In genomic region chr3:193997228-193998192, GRCh38 we compare ENCODE assay signal across 15 cellular contexts.
DNase-seq lines count a peak whose midpoint lies in the region; ATAC-seq and TF ChIP-seq lines count a peak whose summit lies in the region.
"Had no signal": no experiment of that assay in that cellular context is flagged by ENCODE, and none has a peak within 500 bp of the region (broad histone marks: within the 10 kb centered on the region; RNA-seq: fewer than 3 reads in every experiment).

No MANE protein-coding gene starts in this region.

- peak; percentile 85 for DNase-seq in DMS79 (lab: John Stamatoyannopoulos, UW)
- no peak for DNase-seq in PC-3
- DNase-seq in left cardiac atrium: no peak
- no peak for DNase-seq in SKM-1 (lab: John Stamatoyannopoulos, UW; ENCODE audit: unreplicated experiment)
- no peak for DNase-seq in Ammon's horn (ENCODE audit: low spot score)
- no peak for DNase-seq in G401 (ENCODE audit: low spot score)
- DNase-seq: activated CD8-positive, alpha-beta T cell treated with anti-CD3 and anti-CD28 coated beads, Interleukin-2, amount 10 ng/mL, durations not matched to agents 7 days and 5 days; activated naive CD4-positive, alpha-beta T cell treated with anti-CD3 and anti-CD28 coated beads, Interleukin-2, amount 50 U/mL, for 16 hours; HFFc6; stimulated activated CD4-positive, alpha-beta T cell treated with anti-CD3 and anti-CD28 coated beads, Interleukin-12 subunit alpha, Interleukin-12 subunit beta, amount 100 ng/mL, for 4 hours had no signal

- H3K27ac Mint-ChIP-seq in stimulated activated memory B cell treated with anti-CD40 and anti-IgM and Interleukin-4, amounts not matched to agents 10 μg/mL and 1 μg/mL and 100 μg/mL, for 72 hours: no peak overlapping the region
- H3K27ac Mint-ChIP-seq: activated CD8-positive, alpha-beta T cell treated with anti-CD3 and anti-CD28 coated beads, Interleukin-2, amount 10 ng/mL, durations not matched to agents 7 days and 5 days; HFFc6; IgD-negative memory B cell; natural killer cell treated with Interleukin-12 subunit alpha and Interleukin-12 subunit beta and Interleukin-15 and Interleukin-18, amount 100 ng/mL, for 72 hours; T-helper 1 cell treated with Interleukin-12 subunit alpha and Interleukin-12 subunit beta and Interleukin-4 antibody, amounts not matched to agents 30 μg/mL and 1 μg/mL, for 36 hours had no signal

- H3K36me3 ChIP-seq in PC-3 (ENCODE audit: low read depth, low read length) (no peaks in the 10 kb centered on the region), skeletal muscle satellite cell (ENCODE audit: insufficient read depth, low read length) (no peaks in the 10 kb centered on the region)

- H3K27me3 Mint-ChIP-seq in stimulated activated memory B cell treated with anti-CD40 and anti-IgM and Interleukin-4, amounts not matched to agents 10 μg/mL and 1 μg/mL and 100 μg/mL, for 72 hours: peaks cover 37% of the 10 kb centered on the region

- H4K20me1 ChIP-seq in PC-3 (ENCODE audit: low read length): no peaks in the 10 kb centered on the region

- POLR2A ChIA-PET in PC-3 (lab: Charles Lee; ENCODE audit: unreplicated experiment): no interaction called here

- no peaks in the 10 kb centered on the region for H3K9me3 Mint-ChIP-seq in stimulated activated memory B cell treated with anti-CD40 and anti-IgM and Interleukin-4, amounts not matched to agents 10 μg/mL and 1 μg/mL and 100 μg/mL, for 72 hours
- H3K9me3 Mint-ChIP-seq: HFFc6; IgD-negative memory B cell; natural killer cell treated with Interleukin-12 subunit alpha and Interleukin-12 subunit beta and Interleukin-15 and Interleukin-18, amount 100 ng/mL, for 72 hours; T-helper 1 cell treated with Interleukin-12 subunit alpha and Interleukin-12 subunit beta and Interleukin-4 antibody, amounts not matched to agents 30 μg/mL and 1 μg/mL, for 36 hours had no signal

- H3K9me3 ChIP-seq in PC-3 (ENCODE audit: low read length) (no peaks in the 10 kb centered on the region), skeletal muscle satellite cell (replicated peaks; ENCODE audit: low read length) (no peaks in the 10 kb centered on the region)

- peak; percentile 59 for ATAC-seq in PC-3
- ATAC-seq in left cardiac atrium: peak; percentile 71
- ATAC-seq in stimulated activated memory B cell treated with anti-CD40 and anti-IgM and Interleukin-4, amounts not matched to agents 10 μg/mL and 1 μg/mL and 100 μg/mL, for 72 hours: no peak
- ATAC-seq: activated CD8-positive, alpha-beta T cell treated with anti-CD3 and anti-CD28 coated beads, Interleukin-2, amount 10 ng/mL, durations not matched to agents 7 days and 5 days had no signal

- H3K4me3 ChIP-seq in PC-3 (ENCODE audit: low read length) (no peak overlapping the region), skeletal muscle satellite cell (ENCODE audit: low read length) (no peak overlapping the region)

- H3K9ac ChIP-seq in PC-3 (ENCODE audit: low read length): no peak overlapping the region
- no peak overlapping the region for H3K9ac ChIP-seq in skeletal muscle satellite cell (ENCODE audit: low read depth, low read length)

- H3K4me2 ChIP-seq in PC-3 (ENCODE audit: low read length) (no peak overlapping the region), skeletal muscle satellite cell (ENCODE audit: low read length) (peak overlapping the region; percentile 30)

- H2AFZ ChIP-seq in PC-3 (ENCODE audit: low read length): no peak overlapping the region

- no peaks in the 10 kb centered on the region for H3F3A ChIP-seq in PC-3 (ENCODE audit: low read length, unreplicated experiment)

- in situ Hi-C loops in G401 (cut with HindIII; ENCODE audit: low sequenced_read_pairs): no loop called here

- peaks cover 9% of the 10 kb centered on the region for H3K4me1 Mint-ChIP-seq in stimulated activated memory B cell treated with anti-CD40 and anti-IgM and Interleukin-4, amounts not matched to agents 10 μg/mL and 1 μg/mL and 100 μg/mL, for 72 hours

- CTCF ChIA-PET in PC-3 (lab: Charles Lee): no interaction called here

- TF ChIP-seq CTCF in PC-3 (conservative IDR thresholded peaks at IDR 0.05; ENCODE audit: low read depth, low read length): no peak

- no peaks in the 10 kb centered on the region for H3K9me2 ChIP-seq in PC-3 (replicated peaks; ENCODE audit: low read length)

- no TSS peak for BruUV-seq in PC-3 (replicated peaks; lab: Mats Ljungman, UMichigan)

- H3K27me3 ChIP-seq in PC-3 (ENCODE audit: low read length): no peaks in the 10 kb centered on the region
- peaks cover 41% of the 10 kb centered on the region for H3K27me3 ChIP-seq in skeletal muscle satellite cell (ENCODE audit: control insufficient read depth, insufficient read depth, low read length)

- no peaks in the 10 kb centered on the region for H3K79me2 ChIP-seq in PC-3 (ENCODE audit: low read length)

- peaks cover 6% of the 10 kb centered on the region; the same call in 1 of the 2 replicates for H3K4me1 ChIP-seq in PC-3 (ENCODE audit: insufficient read depth, low read length)
- H3K4me1 ChIP-seq in skeletal muscle satellite cell (ENCODE audit: control insufficient read depth, insufficient read depth, low read length): peaks cover 18% of the 10 kb centered on the region

- no peak overlapping the region for H3K27ac ChIP-seq in PC-3 (ENCODE audit: low read length)

- no peaks in the 10 kb centered on the region for H3K36me3 Mint-ChIP-seq in stimulated activated memory B cell treated with anti-CD40 and anti-IgM and Interleukin-4, amounts not matched to agents 10 μg/mL and 1 μg/mL and 100 μg/mL, for 72 hours
- H3K36me3 Mint-ChIP-seq: natural killer cell treated with Interleukin-12 subunit alpha and Interleukin-12 subunit beta and Interleukin-15 and Interleukin-18, amount 100 ng/mL, for 72 hours had no signal

- no peak overlapping the region for H3K4me3 Mint-ChIP-seq in stimulated activated memory B cell treated with anti-CD40 and anti-IgM and Interleukin-4, amounts not matched to agents 10 μg/mL and 1 μg/mL and 100 μg/mL, for 72 hours
- H3K4me3 Mint-ChIP-seq: activated CD8-positive, alpha-beta T cell treated with anti-CD3 and anti-CD28 coated beads, Interleukin-2, amount 10 ng/mL, durations not matched to agents 7 days and 5 days; HFFc6; natural killer cell treated with Interleukin-12 subunit alpha and Interleukin-12 subunit beta and Interleukin-15 and Interleukin-18, amount 100 ng/mL, for 72 hours; T-helper 1 cell treated with Interleukin-12 subunit alpha and Interleukin-12 subunit beta and Interleukin-4 antibody, amounts not matched to agents 30 μg/mL and 1 μg/mL, for 36 hours had no signal

- intact Hi-C loops in PC-3 (cut with micrococcal nuclease): no loop called here
- intact Hi-C loops in left cardiac atrium (cut with DNase I): no loop called here
